ENCODE assay signal across 8 cellular contexts in the genomic region with DNA sequence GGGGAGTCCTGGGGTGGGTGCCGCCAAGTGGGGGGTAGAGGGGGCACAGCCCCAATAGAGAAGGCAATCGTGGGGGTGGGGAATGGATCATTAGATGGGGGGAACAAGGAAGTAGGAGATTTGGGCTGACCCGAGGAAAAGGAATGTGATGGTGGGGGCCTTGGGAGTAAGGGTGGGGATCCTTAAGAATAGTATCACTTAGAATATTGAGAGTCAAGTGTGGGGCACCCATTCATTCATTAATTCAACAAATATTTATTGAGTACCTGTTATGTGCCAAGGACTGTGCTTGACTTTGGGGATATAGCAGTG. TPM values are rescaled to one million over a fixed set of nuclear protein-coding genes. Genes with fewer than 3 reads are reported as not detected.
DNase-seq lines count a peak whose midpoint lies in the region; ATAC-seq, FAIRE-seq and TF ChIP-seq lines count a peak whose summit lies in the region.

No MANE protein-coding gene starts in this region.

- no peak overlapping the region for H2AFZ ChIP-seq in astrocyte (ENCODE audit: low read depth, low read length)

- intact Hi-C loops in right lobe of liver (cut with DNase I) (loop anchor here in 1 of 2 donors (10.0 kb wide), 2 partner anchors 47 to 63 kb away; no protein-coding TSS in a partner anchor), thyroid gland (cut with DNase I) (loop anchor here (10.0 kb wide), 1 partner anchor 63 kb away; no protein-coding TSS in a partner anchor)

- H3K4me3 ChIP-seq in astrocyte (ENCODE audit: insufficient read depth, low read depth, low read length) (peak overlapping the region; percentile 92), right lobe of liver (peak overlapping the region; percentile 89 to 100 (median 93)), thyroid gland (replicated peaks in 1 of 3) (peak overlapping the region; percentile 76 to 90 (median 85))

- H3K27me3 Mint-ChIP-seq in activated T-cell treated with anti-CD3 and anti-CD28 coated beads, Interleukin-2, amount 50 U/mL, for 24 hours, result no peaks in the 10 kb centered on the region
- no peaks in the 10 kb centered on the region for H3K27me3 Mint-ChIP-seq in astrocyte (ENCODE audit: low read depth, unreplicated experiment)

- TF ChIP-seq CTCF in astrocyte (IDR thresholded peaks at IDR 0.05; ENCODE audit: insufficient read depth, low read depth, low read length), result no peak
- no peak for TF ChIP-seq CTCF in right lobe of liver (IDR thresholded peaks at IDR 0.05)
- TF ChIP-seq CTCF in thyroid gland (IDR thresholded peaks at IDR 0.05), result peak in 1 of 6 experiments; percentile 8

- peaks cover 52% of the 10 kb centered on the region for H3K36me3 Mint-ChIP-seq in activated T-cell treated with anti-CD3 and anti-CD28 coated beads, Interleukin-2, amount 50 U/mL, for 24 hours (ENCODE audit: low read depth)
- H3K36me3 Mint-ChIP-seq in astrocyte (ENCODE audit: low read depth, unreplicated experiment), result peaks cover 10% of the 10 kb centered on the region

- peaks cover 49% of the 10 kb centered on the region for H4K20me1 ChIP-seq in astrocyte (ENCODE audit: insufficient read depth, low read length)

- H3K27ac ChIP-seq in astrocyte (ENCODE audit: low read depth, low read length) (peak overlapping the region; percentile 86), right lobe of liver (no peak overlapping the region), thyroid gland (peak overlapping the region in 1 of 3 donors; percentile 90)

- H3K9me3 ChIP-seq in astrocyte (ENCODE audit: insufficient read depth, low read depth, low read length) (no peaks in the 10 kb centered on the region), right lobe of liver (no peaks in the 10 kb centered on the region), thyroid gland (no peaks in the 10 kb centered on the region)

- peak overlapping the region; percentile 96 for H3K27ac Mint-ChIP-seq in activated T-cell treated with anti-CD3 and anti-CD28 coated beads, Interleukin-2, amount 50 U/mL, for 24 hours
- peak overlapping the region; percentile 73 for H3K27ac Mint-ChIP-seq in astrocyte (ENCODE audit: unreplicated experiment)

- no peak for DNase-seq in activated T-cell treated with anti-CD3 and anti-CD28 coated beads, Interleukin-2, amount 50 U/mL, for 24 hours
- DNase-seq in activated T-cell treated with anti-CD3 and anti-CD28 coated beads, Interleukin-2, amount 50 U/mL, for 48 hours, result no peak
- DNase-seq in astrocyte (ENCODE audit: low read depth) (no peak), right lobe of liver (no peak), thyroid gland (no peak), RKO (ENCODE audit: low spot score) (no peak)
- DNase-seq in activated CD8-positive, alpha-beta memory T cell treated with anti-CD3 and anti-CD28 coated beads, Interleukin-2, amount 50 U/mL, for 48 hours, result no peak

- no peaks in the 10 kb centered on the region for H3K36me3 ChIP-seq in astrocyte (ENCODE audit: insufficient read depth, low read length)
- H3K36me3 ChIP-seq in right lobe of liver, result no peaks in the 10 kb centered on the region
- H3K36me3 ChIP-seq in thyroid gland, result no peaks in the 10 kb centered on the region

- no peaks in the 10 kb centered on the region for H3K9me3 Mint-ChIP-seq in activated T-cell treated with anti-CD3 and anti-CD28 coated beads, Interleukin-2, amount 50 U/mL, for 24 hours
- H3K9me3 Mint-ChIP-seq in astrocyte (ENCODE audit: unreplicated experiment), result no peaks in the 10 kb centered on the region

- H3K9ac ChIP-seq in astrocyte (ENCODE audit: low read length), result peak overlapping the region; percentile 96

- ATAC-seq in right lobe of liver, result no peak
- ATAC-seq in HG02759 (IDR thresholded peaks at IDR 0.05; ENCODE audit: unreplicated experiment), result no peak

- WGBS in right lobe of liver (ENCODE audit: insufficient coverage, low coverage, low lambda C conversion rate, missing lambda C conversion rate), result 0% methylated on average over 3 of the region's 3 CpGs
- WGBS in thyroid gland, 2 donors, result 0 to 1% methylated on average over 3 of the region's 3 CpGs

- peaks cover 56% of the 10 kb centered on the region for H3K79me2 ChIP-seq in astrocyte (ENCODE audit: insufficient read depth, low read length)

- peaks cover 52% of the 10 kb centered on the region for H3K4me1 Mint-ChIP-seq in activated T-cell treated with anti-CD3 and anti-CD28 coated beads, Interleukin-2, amount 50 U/mL, for 24 hours (ENCODE audit: low read depth)
- peaks cover 25% of the 10 kb centered on the region for H3K4me1 Mint-ChIP-seq in astrocyte (ENCODE audit: low read depth, unreplicated experiment)

- H3K4me1 ChIP-seq in astrocyte (ENCODE audit: insufficient read depth, low read length) (peaks cover 33% of the 10 kb centered on the region), right lobe of liver (peaks cover 0 to 34% (median 12%) of the 10 kb centered on the region in 4 donors), thyroid gland (peaks cover 48 to 56% of the 10 kb centered on the region in 2 donors)

- H3K4me2 ChIP-seq in astrocyte (ENCODE audit: low read length), result peak overlapping the region; percentile 93

- no peak for FAIRE-seq in astrocyte (lab: Jason Lieb, UNC)

- H3K4me3 Mint-ChIP-seq in activated T-cell treated with anti-CD3 and anti-CD28 coated beads, Interleukin-2, amount 50 U/mL, for 24 hours, result peak overlapping the region; percentile 98
- peak overlapping the region; percentile 97 for H3K4me3 Mint-ChIP-seq in astrocyte (ENCODE audit: unreplicated experiment)

- TF ChIP-seq POLR2A in right lobe of liver (IDR thresholded peaks at IDR 0.05) (no peak), thyroid gland (IDR thresholded peaks at IDR 0.05) (no peak)

- H3K27me3 ChIP-seq in astrocyte (ENCODE audit: insufficient read depth, low read length) (peaks cover 4% of the 10 kb centered on the region), right lobe of liver (no peaks in the 10 kb centered on the region), thyroid gland (no peaks in the 10 kb centered on the region)

RNA-seq across cellular contexts. Expression of gene PPP5C, which starts 0.6 kb away (rescaled TPM):
- total RNA-seq in astrocyte (68.8 and 70.9 TPM in 2 replicates), right lobe of liver (10 to 100 TPM; 23.9 to 47.8 (median 36.0) TPM), thyroid gland (100 to 1,000 TPM in 1 of 4 donors, 10 to 100 TPM in 3; 63.3 to 112 (median 80.7) TPM)

RNA-seq across cellular contexts. Expression of gene HIF3A, which starts 50.7 kb away (rescaled TPM):
- total RNA-seq in astrocyte, result 12.6 and 15.6 TPM in 2 replicates
- 1 to 10 TPM in 5 of 6 experiments, under 1 TPM in 1; 0.47 to 9.2 (median 4.5) TPM for total RNA-seq in right lobe of liver
- 10 to 100 TPM; 49.1 to 88.3 (median 66.0) TPM for total RNA-seq in thyroid gland
